ENCODE assay signal across 15 cellular contexts in the genomic region with DNA sequence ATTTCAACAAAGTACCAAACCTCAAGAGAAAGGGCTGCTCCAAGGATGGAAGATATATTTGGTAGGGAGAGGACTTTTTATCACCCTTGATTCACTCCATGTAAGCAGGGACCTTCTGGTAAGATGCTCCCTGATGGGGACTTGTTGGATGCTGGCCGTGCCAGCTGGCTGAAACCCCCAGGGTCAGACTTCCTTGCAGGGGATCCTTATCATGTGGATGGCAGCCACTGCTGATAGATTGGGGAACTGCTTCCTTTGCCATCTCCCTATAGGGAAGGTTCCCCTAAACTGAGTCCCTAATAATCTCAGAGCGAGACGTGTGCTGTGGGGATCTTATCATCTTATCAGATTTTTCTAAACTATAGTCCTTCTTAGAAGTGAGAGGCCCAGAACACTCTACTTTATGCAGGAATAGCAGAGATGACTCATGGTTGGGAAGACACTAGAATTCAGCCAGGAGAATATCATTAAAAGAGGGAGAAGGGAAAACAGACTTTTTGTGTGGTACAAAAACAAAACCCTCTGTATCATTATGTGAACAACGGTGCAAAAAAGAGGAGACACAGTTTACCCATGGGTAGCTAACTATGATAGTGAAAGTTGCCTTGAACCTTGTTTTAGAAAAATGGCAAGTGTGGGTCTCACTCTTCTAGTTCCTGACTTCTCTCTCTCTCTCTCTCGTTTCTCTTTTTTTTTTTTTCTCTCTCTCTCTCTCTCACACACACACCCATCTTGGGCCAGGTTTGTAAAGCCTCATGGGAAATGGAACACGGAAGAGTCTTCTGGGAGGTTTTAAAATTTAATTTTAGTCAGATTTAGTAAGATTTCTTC. TPM values are rescaled to one million over a fixed set of nuclear protein-coding genes. Genes with fewer than 3 reads are reported as not detected.
A peak's percentile ranks its signal among the peaks of the same experiment; 100 is the strongest.
DNase-seq lines count a peak whose midpoint lies in the region; ATAC-seq and TF ChIP-seq lines count a peak whose summit lies in the region.
"Had no signal": no experiment of that assay in that cellular context is flagged by ENCODE, and none has a peak within 500 bp of the region (broad histone marks: within the 10 kb centered on the region; RNA-seq: fewer than 3 reads in every experiment).

No MANE protein-coding gene starts in this region.

- peaks cover 88% of the 10 kb centered on the region for H3K4me1 Mint-ChIP-seq in activated naive CD8-positive, alpha-beta T cell (ENCODE audit: low read depth)
- peaks cover 77 to 94% of the 10 kb centered on the region in 2 donors for H3K4me1 Mint-ChIP-seq in natural killer cell

- H3K27ac ChIP-seq in KOPT-K1 (ENCODE audit: low read depth, low read length, poor library complexity, severe bottlenecking), result peak overlapping the region; percentile 44
- H3K27ac ChIP-seq: ascending aorta, HL-60, parathyroid adenoma, upper lobe of right lung had no signal

- ATAC-seq in natural killer cell, result no peak
- ATAC-seq: upper lobe of right lung had no signal

- H3K36me3 Mint-ChIP-seq in activated naive CD8-positive, alpha-beta T cell, result peaks cover 42% of the 10 kb centered on the region
- no peaks in the 10 kb centered on the region for H3K36me3 Mint-ChIP-seq in natural killer cell

- peaks cover 92% of the 10 kb centered on the region for H3K36me3 ChIP-seq in KOPT-K1 (ENCODE audit: insufficient read depth, low read length)
- H3K36me3 ChIP-seq: ascending aorta, upper lobe of right lung had no signal

- no peaks in the 10 kb centered on the region for H3K9me3 ChIP-seq in KOPT-K1 (ENCODE audit: insufficient read depth, low read length, poor library complexity, severe bottlenecking)
- H3K9me3 ChIP-seq: ascending aorta, upper lobe of right lung had no signal

- TF ChIP-seq CTCF in natural killer cell (IDR thresholded peaks at IDR 0.05), result no peak

- no peaks in the 10 kb centered on the region for H3K9me3 Mint-ChIP-seq in activated naive CD8-positive, alpha-beta T cell (ENCODE audit: low read depth)
- H3K9me3 Mint-ChIP-seq in natural killer cell, result no peaks in the 10 kb centered on the region

- intact Hi-C loops in natural killer cell (cut with micrococcal nuclease), result no loop called here

- H3K27ac Mint-ChIP-seq in activated naive CD8-positive, alpha-beta T cell, result peak overlapping the region; percentile 96
- H3K27ac Mint-ChIP-seq in natural killer cell, result peak overlapping the region; percentile 56 to 64

- no peaks in the 10 kb centered on the region for H3K27me3 Mint-ChIP-seq in activated naive CD8-positive, alpha-beta T cell
- H3K27me3 Mint-ChIP-seq in natural killer cell (ENCODE audit: low read depth in 2 of 2), result no peaks in the 10 kb centered on the region

- H3K4me3 Mint-ChIP-seq in activated naive CD8-positive, alpha-beta T cell, result peak overlapping the region; percentile 83
- peak overlapping the region; percentile 58 for H3K4me3 Mint-ChIP-seq in natural killer cell

- DNase-seq in EH (ENCODE audit: low read depth), result peak; percentile 39
- DNase-seq in natural killer cell, result no peak
- DNase-seq in stimulated activated CD4-positive, alpha-beta T cell treated with anti-CD3 and anti-CD28 coated beads, Interleukin-15, amount 100 ng/mL, for 24 hours, result no peak
- DNase-seq in mucosa of gallbladder (ENCODE audit: low spot score), result no peak
- DNase-seq in NCI-H524 treated with DMSO at 0.1 percent for 48 hours (lab: John Stamatoyannopoulos, UW), result no peak
- DNase-seq: DND-41, NCI-H1417 treated with DMSO at 0.1 percent for 48 hours, upper lobe of right lung had no signal

RNA-seq across cellular contexts. Expression of a gene that starts 16.1 kb away (rescaled TPM):
- total RNA-seq in natural killer cell (100 to 1,000 TPM; 195 to 233 (median 195) TPM), mucosa of gallbladder (7.9 TPM)
- total RNA-seq: ascending aorta, epithelial cell of proximal tubule, kidney epithelial cell had no signal

Comparison
In these comparisons a context has a peak if more than half of its experiments do, and no peak if none do; other contexts are left out.
1. RNA of a gene that starts 16.1 kb away (total RNA-seq): 195 to 233 TPM in natural killer cell; 7.9 TPM in mucosa of gallbladder (single experiment); every median in the first group is over 10 times any median in the second.